In the genomic region with DNA sequence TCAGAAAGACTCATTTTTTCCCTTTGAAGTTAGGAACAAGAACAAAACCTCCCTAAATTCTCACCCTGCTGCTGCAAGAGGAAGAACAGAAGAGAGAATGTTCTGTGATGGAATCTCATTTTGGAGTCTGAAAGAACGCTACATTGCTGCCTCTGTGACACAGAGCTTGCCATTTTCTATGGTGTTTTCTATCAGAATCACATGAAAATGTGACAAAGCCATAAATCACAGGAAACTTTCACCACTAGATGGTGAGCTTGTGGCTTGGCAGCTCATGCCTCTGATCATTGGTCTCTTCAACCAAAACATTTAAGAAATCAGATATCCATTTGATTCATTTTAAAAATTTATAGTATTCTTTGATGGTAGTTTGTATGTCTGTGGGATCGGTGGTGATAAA, we compare ENCODE assay signal across 9 cellular contexts.
DNase-seq lines count a peak whose midpoint lies in the region; ATAC-seq and TF ChIP-seq lines count a peak whose summit lies in the region.
"Had no signal": no experiment of that assay in that cellular context is flagged by ENCODE, and none has a peak within 500 bp of the region (broad histone marks: within the 10 kb centered on the region; RNA-seq: fewer than 3 reads in every experiment).

No MANE protein-coding gene starts in this region.

- H4K20me1 ChIP-seq in GM23248 (ENCODE audit: insufficient read depth) (no peaks in the 10 kb centered on the region), OCI-LY1 (ENCODE audit: insufficient read depth, low read length) (no peaks in the 10 kb centered on the region)

- WGBS in GM23248 (ENCODE audit: low coverage in 1 of 2, low lambda C conversion rate in 2 of 2, missing lambda C conversion rate in 2 of 2), 2 experiments, result 4 to 6% methylated on average over 2 of the region's 2 CpGs

- H3K9me2 ChIP-seq in GM23248 (ENCODE audit: insufficient read depth) (no peaks in the 10 kb centered on the region), OCI-LY1 (ENCODE audit: low read depth, low read length) (no peaks in the 10 kb centered on the region)

- no peak overlapping the region for H3K4me2 ChIP-seq in GM23248 (ENCODE audit: unreplicated experiment)
- H3K4me2 ChIP-seq in OCI-LY1 (ENCODE audit: low read length), result no peak overlapping the region

- H3K36me3 ChIP-seq in GM23248 (ENCODE audit: low read depth), result no peaks in the 10 kb centered on the region
- H3K36me3 ChIP-seq in OCI-LY1 (ENCODE audit: insufficient read depth, low read length), result no peaks in the 10 kb centered on the region

- H3F3A ChIP-seq in GM23248 (ENCODE audit: insufficient read depth) (no peaks in the 10 kb centered on the region), OCI-LY1 (ENCODE audit: insufficient read depth, low read length) (no peaks in the 10 kb centered on the region)

- H3K79me2 ChIP-seq in GM23248 (ENCODE audit: insufficient read depth) (no peaks in the 10 kb centered on the region), OCI-LY1 (ENCODE audit: insufficient read depth, low read length) (no peaks in the 10 kb centered on the region)

- H3K9me3 ChIP-seq in GM23248 (ENCODE audit: low read depth) (no peaks in the 10 kb centered on the region), OCI-LY1 (ENCODE audit: low read length) (no peaks in the 10 kb centered on the region)

- no peaks in the 10 kb centered on the region for H3K27me3 Mint-ChIP-seq in activated T-cell treated with anti-CD3 and anti-CD28 coated beads, Interleukin-2, amount 50 U/mL, for 72 hours (ENCODE audit: low read depth)
- no peaks in the 10 kb centered on the region for H3K27me3 Mint-ChIP-seq in activated T-cell treated with anti-CD3 and anti-CD28 coated beads, Interleukin-2, amount 50 U/mL, for 4 hours (ENCODE audit: low read depth)

- H3K4me3 Mint-ChIP-seq in activated T-cell treated with anti-CD3 and anti-CD28 coated beads, Interleukin-2, amount 50 U/mL, for 72 hours, result no peak overlapping the region
- H3K4me3 Mint-ChIP-seq in activated T-cell treated with anti-CD3 and anti-CD28 coated beads, Interleukin-2, amount 50 U/mL, for 4 hours, result no peak overlapping the region

- H3K27me3 ChIP-seq in GM23248 (replicated peaks; ENCODE audit: insufficient read depth) (no peaks in the 10 kb centered on the region), OCI-LY1 (ENCODE audit: insufficient read depth, low read length) (no peaks in the 10 kb centered on the region)

- H3K4me1 ChIP-seq in GM23248 (ENCODE audit: insufficient read depth) (no peaks in the 10 kb centered on the region), OCI-LY1 (ENCODE audit: insufficient read depth, low read length, severe bottlenecking) (peaks cover 12% of the 10 kb centered on the region)

- ATAC-seq in activated T-cell treated with anti-CD3 and anti-CD28 coated beads, Interleukin-2, amount 50 U/mL, for 72 hours (replicated peaks in 1 of 2), result no peak
- no peak for ATAC-seq in activated T-cell treated with anti-CD3 and anti-CD28 coated beads, Interleukin-2, amount 50 U/mL, for 4 hours

- H3K36me3 Mint-ChIP-seq in activated T-cell treated with anti-CD3 and anti-CD28 coated beads, Interleukin-2, amount 50 U/mL, for 72 hours (ENCODE audit: insufficient read depth in 2 of 2), result no peaks in the 10 kb centered on the region
- no peaks in the 10 kb centered on the region for H3K36me3 Mint-ChIP-seq in activated T-cell treated with anti-CD3 and anti-CD28 coated beads, Interleukin-2, amount 50 U/mL, for 4 hours (ENCODE audit: insufficient read depth)

- H3K9ac ChIP-seq in GM23248 (no peak overlapping the region), OCI-LY1 (ENCODE audit: low read length) (no peak overlapping the region)

- H3K4me3 ChIP-seq in GM23248 (no peak overlapping the region), OCI-LY1 (ENCODE audit: low read depth, low read length, poor library complexity, severe bottlenecking) (no peak overlapping the region)

- H2AFZ ChIP-seq in GM23248, result no peak overlapping the region
- 0 out of 2 replicates have a peak overlapping the region, but pooled peaks have one; percentile 4 for H2AFZ ChIP-seq in OCI-LY1 (ENCODE audit: low read length)

- no peak overlapping the region for H3K27ac ChIP-seq in GM23248
- no peak overlapping the region for H3K27ac ChIP-seq in OCI-LY1 (ENCODE audit: low read depth, low read length, poor library complexity, severe bottlenecking)

- DNase-seq in GM23248, result peak; percentile 0
- DNase-seq in fibroblast of the conjunctiva (ENCODE audit: low read depth), result peak; percentile 2
- DNase-seq in renal cortical epithelial cell (ENCODE audit: low read depth), result peak; percentile 46
- no peak for DNase-seq in activated T-cell treated with anti-CD3 and anti-CD28 coated beads, Interleukin-2, amount 50 U/mL, for 72 hours
- DNase-seq in UCSD-AML1 (lab: John Stamatoyannopoulos, UW; ENCODE audit: unreplicated experiment), result no peak
- DNase-seq in activated CD8-positive, alpha-beta memory T cell treated with anti-CD3 and anti-CD28 coated beads, Interleukin-2, amount 50 U/mL, for 48 hours, result no peak
- DNase-seq in activated T-cell treated with anti-CD3 and anti-CD28 coated beads, Interleukin-2, amount 50 U/mL, for 4 hours, result no peak
- DNase-seq: left cardiac atrium had no signal

- in situ Hi-C loops in GM23248 (cut with MboI), result no loop called here

- peak; percentile 85 for TF ChIP-seq CTCF in OCI-LY1 (IDR thresholded peaks at IDR 0.05; ENCODE audit: low read length)

- peaks cover 0 to 4% of the 10 kb centered on the region in 2 donors for H3K9me3 Mint-ChIP-seq in activated T-cell treated with anti-CD3 and anti-CD28 coated beads, Interleukin-2, amount 50 U/mL, for 72 hours
- H3K9me3 Mint-ChIP-seq in activated T-cell treated with anti-CD3 and anti-CD28 coated beads, Interleukin-2, amount 50 U/mL, for 4 hours, result no peaks in the 10 kb centered on the region

- no peak overlapping the region for H3K27ac Mint-ChIP-seq in activated T-cell treated with anti-CD3 and anti-CD28 coated beads, Interleukin-2, amount 50 U/mL, for 72 hours

- no peaks in the 10 kb centered on the region for H3K4me1 Mint-ChIP-seq in activated T-cell treated with anti-CD3 and anti-CD28 coated beads, Interleukin-2, amount 50 U/mL, for 72 hours (ENCODE audit: low read depth)
- no peaks in the 10 kb centered on the region for H3K4me1 Mint-ChIP-seq in activated T-cell treated with anti-CD3 and anti-CD28 coated beads, Interleukin-2, amount 50 U/mL, for 4 hours (ENCODE audit: low read depth)

Comparison
In these comparisons a context has a peak if more than half of its experiments do, and no peak if none do; other contexts are left out.
1. DNase-seq: peak in GM23248 (single experiment), fibroblast of the conjunctiva (single experiment) and renal cortical epithelial cell (single experiment); none in activated T-cell treated with anti-CD3 and anti-CD28 coated beads, Interleukin-2, amount 50 U/mL, for 72 hours (0 of 2), UCSD-AML1 (single experiment), activated CD8-positive, alpha-beta memory T cell treated with anti-CD3 and anti-CD28 coated beads, Interleukin-2, amount 50 U/mL, for 48 hours (single experiment) and activated T-cell treated with anti-CD3 and anti-CD28 coated beads, Interleukin-2, amount 50 U/mL, for 4 hours (single experiment).